In genomic region chr9:1231998-1232919, GRCh38 we compare ENCODE assay signal across 1 cellular context.
TF ChIP-seq lines count a peak whose summit lies in the region.

No MANE protein-coding gene starts in this region.

TF ChIP-seq in GM23338, 12 proteins besides CTCF, POLR2A, EP300 and RAD21 (continued from another document):
- no peak for TF ChIP-seq ZNF462 (CRISPR knock-in tag; IDR thresholded peaks at IDR 0.05)
- no peak for TF ChIP-seq ETS1 (IDR thresholded peaks at IDR 0.05)
- TF ChIP-seq ZNF331 (CRISPR knock-in tag; IDR thresholded peaks at IDR 0.05; ENCODE audit: low read depth), result no peak
- no peak for TF ChIP-seq EZH2phosphoT487 (IDR thresholded peaks at IDR 0.05; ENCODE audit: unreplicated experiment)
- TF ChIP-seq, protein P1, sequence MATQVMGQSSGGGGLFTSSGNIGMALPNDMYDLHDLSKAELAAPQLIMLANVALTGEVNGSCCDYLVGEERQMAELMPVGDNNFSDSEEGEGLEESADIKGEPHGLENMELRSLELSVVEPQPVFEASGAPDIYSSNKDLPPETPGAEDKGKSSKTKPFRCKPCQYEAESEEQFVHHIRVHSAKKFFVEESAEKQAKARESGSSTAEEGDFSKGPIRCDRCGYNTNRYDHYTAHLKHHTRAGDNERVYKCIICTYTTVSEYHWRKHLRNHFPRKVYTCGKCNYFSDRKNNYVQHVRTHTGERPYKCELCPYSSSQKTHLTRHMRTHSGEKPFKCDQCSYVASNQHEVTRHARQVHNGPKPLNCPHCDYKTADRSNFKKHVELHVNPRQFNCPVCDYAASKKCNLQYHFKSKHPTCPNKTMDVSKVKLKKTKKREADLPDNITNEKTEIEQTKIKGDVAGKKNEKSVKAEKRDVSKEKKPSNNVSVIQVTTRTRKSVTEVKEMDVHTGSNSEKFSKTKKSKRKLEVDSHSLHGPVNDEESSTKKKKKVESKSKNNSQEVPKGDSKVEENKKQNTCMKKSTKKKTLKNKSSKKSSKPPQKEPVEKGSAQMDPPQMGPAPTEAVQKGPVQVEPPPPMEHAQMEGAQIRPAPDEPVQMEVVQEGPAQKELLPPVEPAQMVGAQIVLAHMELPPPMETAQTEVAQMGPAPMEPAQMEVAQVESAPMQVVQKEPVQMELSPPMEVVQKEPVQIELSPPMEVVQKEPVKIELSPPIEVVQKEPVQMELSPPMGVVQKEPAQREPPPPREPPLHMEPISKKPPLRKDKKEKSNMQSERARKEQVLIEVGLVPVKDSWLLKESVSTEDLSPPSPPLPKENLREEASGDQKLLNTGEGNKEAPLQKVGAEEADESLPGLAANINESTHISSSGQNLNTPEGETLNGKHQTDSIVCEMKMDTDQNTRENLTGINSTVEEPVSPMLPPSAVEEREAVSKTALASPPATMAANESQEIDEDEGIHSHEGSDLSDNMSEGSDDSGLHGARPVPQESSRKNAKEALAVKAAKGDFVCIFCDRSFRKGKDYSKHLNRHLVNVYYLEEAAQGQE (IDR thresholded peaks at IDR 0.05; ENCODE audit: unreplicated experiment), result no peak
- TF ChIP-seq NANOG (IDR thresholded peaks at IDR 0.05; ENCODE audit: borderline replicate concordance), result no peak
- no peak for TF ChIP-seq STAT1 (IDR thresholded peaks at IDR 0.05; ENCODE audit: unreplicated experiment)
- TF ChIP-seq JUNB (IDR thresholded peaks at IDR 0.05; ENCODE audit: unreplicated experiment), result no peak
- TF ChIP-seq ZNF114 (CRISPR knock-in tag; IDR thresholded peaks at IDR 0.05), result no peak
- TF ChIP-seq POLR2AphosphoS5 (IDR thresholded peaks at IDR 0.05; ENCODE audit: low read depth), result no peak
- no peak for TF ChIP-seq CREB1 (CRISPR knock-in tag; IDR thresholded peaks at IDR 0.05; ENCODE audit: low read depth)
